ENCODE assay signal across 9 cellular contexts in the genomic region with DNA sequence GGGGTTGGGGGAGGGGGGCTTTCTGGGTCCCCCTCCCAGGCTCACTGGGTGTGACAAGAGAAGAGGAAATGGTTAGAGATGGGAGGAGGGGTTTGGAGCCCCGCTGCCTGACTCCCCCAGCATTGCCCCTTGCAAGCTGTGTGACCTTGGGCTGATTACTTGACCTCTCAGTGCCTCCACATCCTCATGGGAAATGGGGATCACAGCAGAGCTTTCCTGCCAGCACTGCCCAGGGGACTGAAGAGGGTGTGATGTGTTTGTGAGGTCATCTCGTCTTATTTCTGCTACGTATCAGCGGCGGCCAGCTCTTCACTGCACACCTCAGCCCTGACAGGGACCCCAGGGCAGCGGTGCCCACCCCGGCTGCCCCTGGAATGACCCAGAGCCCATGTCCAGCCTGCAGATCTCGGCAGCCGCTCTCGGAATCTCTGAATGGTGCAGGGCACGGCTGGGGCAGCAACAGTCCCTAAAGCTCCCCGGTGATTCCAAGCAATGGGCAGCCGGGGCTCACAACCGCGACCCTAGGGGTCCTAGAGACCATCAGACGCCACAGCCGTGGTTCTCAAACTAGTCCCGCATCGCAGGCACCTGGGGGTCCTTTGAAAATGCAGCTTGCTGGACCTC. TPM values are rescaled to one million over a fixed set of nuclear protein-coding genes. Genes with fewer than 3 reads are reported as not detected.
DNase-seq lines count a peak whose midpoint lies in the region; ATAC-seq and TF ChIP-seq lines count a peak whose summit lies in the region.
"Had no signal": no experiment of that assay in that cellular context is flagged by ENCODE, and none has a peak within 500 bp of the region (broad histone marks: within the 10 kb centered on the region; RNA-seq: fewer than 3 reads in every experiment).

No MANE protein-coding gene starts in this region.

- H3K9ac ChIP-seq in SU-DHL-6 (ENCODE audit: low read length) (peak overlapping the region; percentile 51), Karpas-422 (ENCODE audit: low read length) (no peak overlapping the region)

- ATAC-seq in gastroesophageal sphincter (peak; percentile 5), HG03469 (IDR thresholded peaks at IDR 0.05; ENCODE audit: unreplicated experiment) (no peak)

- H3K27ac ChIP-seq in SU-DHL-6 (ENCODE audit: low read depth, low read length) (peak overlapping the region; percentile 81), gastroesophageal sphincter (peak overlapping the region in 1 of 4 donors; percentile 32), osteoblast (ENCODE audit: low read depth, low read length) (no peak overlapping the region), Karpas-422 (ENCODE audit: low read length) (no peak overlapping the region)

- H4K20me1 ChIP-seq in SU-DHL-6 (ENCODE audit: low read depth, low read length) (no peaks in the 10 kb centered on the region), osteoblast (ENCODE audit: insufficient read depth, low read length) (no peaks in the 10 kb centered on the region), Karpas-422 (ENCODE audit: insufficient read depth, low read depth, low read length) (peaks cover 5% of the 10 kb centered on the region; the same call in 1 of the 2 replicates)

- H3K4me3 ChIP-seq in AG09309 (ENCODE audit: control insufficient read depth, low read depth, low read length), result peak overlapping the region; percentile 2
- H3K4me3 ChIP-seq in SU-DHL-6 (ENCODE audit: insufficient read depth, low read length, poor library complexity, severe bottlenecking), result peak overlapping the region; percentile 22
- peak overlapping the region in 1 of 2 donors; percentile 41 for H3K4me3 ChIP-seq in gastroesophageal sphincter
- peak overlapping the region; percentile 74 for H3K4me3 ChIP-seq in osteoblast (ENCODE audit: insufficient read depth, low read length)
- no peak overlapping the region for H3K4me3 ChIP-seq in Karpas-422 (ENCODE audit: low read length)

- H3K4me2 ChIP-seq in SU-DHL-6 (ENCODE audit: low read depth, low read length, poor library complexity, severe bottlenecking) (peak overlapping the region; percentile 52), osteoblast (ENCODE audit: insufficient read depth, low read length) (peak overlapping the region; percentile 99), Karpas-422 (ENCODE audit: low read depth, low read length, poor library complexity, severe bottlenecking) (no peak overlapping the region)

- H3F3A ChIP-seq in SU-DHL-6 (ENCODE audit: insufficient read depth), result peaks cover 21% of the 10 kb centered on the region

- no peak for TF ChIP-seq POLR2A in gastroesophageal sphincter (IDR thresholded peaks at IDR 0.05)

- no peaks in the 10 kb centered on the region for H3K9me3 ChIP-seq in SU-DHL-6 (ENCODE audit: insufficient read depth, low read length)
- no peaks in the 10 kb centered on the region for H3K9me3 ChIP-seq in gastroesophageal sphincter
- no peaks in the 10 kb centered on the region for H3K9me3 ChIP-seq in osteoblast (ENCODE audit: low read depth, low read length)
- no peaks in the 10 kb centered on the region for H3K9me3 ChIP-seq in Karpas-422 (ENCODE audit: low read length)

- H3K4me1 ChIP-seq in gastroesophageal sphincter (peaks cover 0 to 34% (median 16%) of the 10 kb centered on the region in 3 donors), osteoblast (ENCODE audit: insufficient read depth, low read length) (peaks cover 21% of the 10 kb centered on the region), Karpas-422 (ENCODE audit: low read length) (no peaks in the 10 kb centered on the region)

- H2AFZ ChIP-seq in SU-DHL-6 (ENCODE audit: low read depth, low read length, severe bottlenecking) (peak overlapping the region; percentile 61), osteoblast (ENCODE audit: low read length) (peak overlapping the region; percentile 93), Karpas-422 (ENCODE audit: low read length) (no peak overlapping the region)

- H3K9me2 ChIP-seq in SU-DHL-6 (replicated peaks; ENCODE audit: insufficient read depth, low read length) (no peaks in the 10 kb centered on the region), Karpas-422 (replicated peaks; ENCODE audit: insufficient read depth, low read length) (no peaks in the 10 kb centered on the region)

- TF ChIP-seq CTCF in AG09309 (IDR thresholded peaks at IDR 0.05; ENCODE audit: control insufficient read depth, insufficient read depth, low read depth, low read length, missing control alignments), result no peak
- TF ChIP-seq CTCF in SU-DHL-6 (IDR thresholded peaks at IDR 0.05; ENCODE audit: insufficient read depth, low read length, poor library complexity, severe bottlenecking), result no peak
- TF ChIP-seq CTCF in gastroesophageal sphincter (IDR thresholded peaks at IDR 0.05), result no peak
- no peak for TF ChIP-seq CTCF in osteoblast (IDR thresholded peaks at IDR 0.05; ENCODE audit: extremely low read depth, low read depth, low read length)

- H3K36me3 ChIP-seq in SU-DHL-6 (ENCODE audit: low read length), result no peaks in the 10 kb centered on the region
- no peaks in the 10 kb centered on the region for H3K36me3 ChIP-seq in gastroesophageal sphincter
- H3K36me3 ChIP-seq in osteoblast (ENCODE audit: insufficient read depth, low read length), result no peaks in the 10 kb centered on the region
- no peaks in the 10 kb centered on the region for H3K36me3 ChIP-seq in Karpas-422 (ENCODE audit: insufficient read depth, low read length)

- WGBS in gastroesophageal sphincter (ENCODE audit: low coverage in 1 of 2), 2 donors, result 50% methylated on average over 1 of the region's 19 CpGs; no CpG with 5 or more reads in 1 of the 2 donors

- DNase-seq in AG09309 (ENCODE audit: low read depth) (no peak), osteoblast (ENCODE audit: insufficient read length, low spot score, missing footprints) (peak; percentile 79), Karpas-422 (no peak), activated T-cell treated with anti-CD3 and anti-CD28 coated beads for 4 hours (no peak)
- no peak for DNase-seq in activated CD8-positive, alpha-beta memory T cell treated with anti-CD3 and anti-CD28 coated beads, Interleukin-2, amount 50 U/mL, for 4 hours

- TF ChIP-seq EP300 in gastroesophageal sphincter (IDR thresholded peaks at IDR 0.05), result no peak

- H3K79me2 ChIP-seq in SU-DHL-6 (ENCODE audit: insufficient read depth, low read length), result no peaks in the 10 kb centered on the region
- H3K79me2 ChIP-seq in osteoblast (ENCODE audit: insufficient read depth, low read length), result no peaks in the 10 kb centered on the region
- no peaks in the 10 kb centered on the region for H3K79me2 ChIP-seq in Karpas-422 (ENCODE audit: low read length)

- no peaks in the 10 kb centered on the region for H3K27me3 ChIP-seq in SU-DHL-6 (ENCODE audit: low read length)
- H3K27me3 ChIP-seq in gastroesophageal sphincter, result peaks cover 57% of the 10 kb centered on the region
- peaks cover 31% of the 10 kb centered on the region for H3K27me3 ChIP-seq in osteoblast (ENCODE audit: insufficient read depth, low read length)
- H3K27me3 ChIP-seq in Karpas-422 (ENCODE audit: low read length), result no peaks in the 10 kb centered on the region

RNA-seq across cellular contexts. Expression of a gene that starts 8.4 kb away (rescaled TPM):
- 1 to 10 TPM; 1.2 to 3.4 (median 1.6) TPM for total RNA-seq in gastroesophageal sphincter
- total RNA-seq in osteoblast, result 0.72 and 1.2 TPM in 2 replicates
- not detected in 2 replicates for total RNA-seq in Karpas-422 (2014; rRNA removed; shearing (Covaris generic); ENCODE audit: low replicate concordance)

RNA-seq across cellular contexts. Expression of a gene that starts 15.9 kb away (rescaled TPM):
- 1 to 10 TPM; 1.6 to 5.4 (median 4.0) TPM for total RNA-seq in gastroesophageal sphincter
- 2.1 and 2.2 TPM in 2 replicates for total RNA-seq in osteoblast
- not detected in 2 replicates for total RNA-seq in Karpas-422 (2014; rRNA removed; shearing (Covaris generic); ENCODE audit: low replicate concordance)
- total RNA-seq: lung microvascular endothelial cell had no signal

RNA-seq across cellular contexts. Expression of a gene that starts 58.6 kb away (rescaled TPM):
- total RNA-seq in gastroesophageal sphincter (under 1 TPM in 3 of 4 donors, not detected in 1; 0.12 to 0.39 (median 0.27) TPM), osteoblast (under 0.01 and 0.36 TPM in 2 replicates)
- not detected in 2 replicates for total RNA-seq in Karpas-422 (2014; rRNA removed; shearing (Covaris generic); ENCODE audit: low replicate concordance)
- total RNA-seq: lung microvascular endothelial cell had no signal
